ENCODE assay signal across 8 cellular contexts in the genomic region with DNA sequence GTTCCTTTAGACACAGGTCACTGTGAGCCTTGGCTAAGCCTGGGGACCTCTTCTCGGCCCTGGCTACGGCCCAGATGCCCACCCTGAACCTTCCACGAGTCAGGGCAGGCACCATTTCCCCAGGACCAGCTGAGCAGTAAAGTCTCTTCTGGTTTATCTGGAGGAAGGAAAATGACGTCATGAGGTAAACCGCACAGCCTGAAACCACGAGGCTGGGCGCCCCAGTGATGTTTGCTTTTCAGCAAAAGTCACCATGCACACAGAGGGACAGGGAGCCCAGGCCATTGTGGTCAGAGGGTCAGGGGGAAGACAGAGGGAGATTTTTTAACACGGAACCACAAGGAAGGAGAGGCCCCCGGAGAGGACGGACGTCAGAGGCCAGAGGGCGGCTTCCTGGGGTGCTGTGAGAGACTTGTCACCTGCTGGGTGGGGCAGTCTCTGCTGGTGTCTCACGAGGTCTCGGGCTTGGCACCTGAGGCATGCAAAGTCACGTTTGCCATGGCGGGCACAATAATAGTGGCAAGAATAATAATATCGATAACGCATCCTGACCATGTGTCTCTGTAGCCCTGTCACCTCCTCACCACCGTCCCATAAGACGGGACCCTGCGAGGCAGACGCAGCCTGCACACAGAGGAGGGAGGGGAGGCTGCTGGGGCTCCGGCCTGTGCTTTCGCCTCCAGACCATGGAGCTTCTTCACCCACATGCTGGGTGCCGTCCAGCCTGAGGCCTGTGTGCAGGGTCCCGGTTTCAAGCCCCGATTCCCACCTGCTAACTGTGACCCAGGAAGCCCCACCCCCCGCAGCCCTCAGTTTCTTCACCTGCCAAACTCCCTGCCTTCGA. TPM values are rescaled to one million over a fixed set of nuclear protein-coding genes. Genes with fewer than 3 reads are reported as not detected.
DNase-seq lines count a peak whose midpoint lies in the region; ATAC-seq and TF ChIP-seq lines count a peak whose summit lies in the region.

No MANE protein-coding gene starts in this region.

- H3K27me3 ChIP-seq in HL-60 (ENCODE audit: insufficient read depth, poor library complexity, severe bottlenecking) = no peaks in the 10 kb centered on the region
- H3K27me3 ChIP-seq in colonic mucosa = no peaks in the 10 kb centered on the region
- H3K27me3 ChIP-seq in smooth muscle cell (ENCODE audit: low read depth) = no peaks in the 10 kb centered on the region

- H3K79me2 ChIP-seq in smooth muscle cell (ENCODE audit: low read depth) = no peaks in the 10 kb centered on the region

- WGBS in smooth muscle cell (ENCODE audit: low lambda C conversion rate) = 64% methylated on average over 29 of the region's 29 CpGs

- H3K9ac ChIP-seq in colonic mucosa (ENCODE audit: low read depth in 2 of 2, low read length in 2 of 2) = peak overlapping the region; percentile 16 to 32
- peak overlapping the region; percentile 45 for H3K9ac ChIP-seq in smooth muscle cell (ENCODE audit: low read depth)

- H2AFZ ChIP-seq in smooth muscle cell (ENCODE audit: low read depth) = no peak overlapping the region

- H3K4me3 ChIP-seq in HL-60 (replicated peaks; ENCODE audit: insufficient read depth, low read length) (no peak overlapping the region), colonic mucosa (no peak overlapping the region), smooth muscle cell (no peak overlapping the region)

- no peak for ATAC-seq in Right ventricle myocardium inferior
- no peak for ATAC-seq in left cardiac atrium

- peaks cover 22% of the 10 kb centered on the region for H3K4me1 ChIP-seq in colonic mucosa
- peaks cover 6% of the 10 kb centered on the region for H3K4me1 ChIP-seq in smooth muscle cell (ENCODE audit: low read depth)

- H3K27ac ChIP-seq in HL-60 (replicated peaks) (peak overlapping the region; percentile 73), colonic mucosa (no peak overlapping the region), smooth muscle cell (ENCODE audit: low read depth) (peak overlapping the region; percentile 80)

- peaks cover 22% of the 10 kb centered on the region for H3F3A ChIP-seq in smooth muscle cell (ENCODE audit: low read depth)

- DNase-seq in Right ventricle myocardium inferior (ENCODE audit: missing footprints) (peak; percentile 87), left cardiac atrium (no peak), HL-60 (ENCODE audit: low read depth in 1 of 2, low spot score in 1 of 2) (peak; percentile 76 to 94), colonic mucosa (peak; percentile 75), smooth muscle cell (lab: John Stamatoyannopoulos, UW; ENCODE audit: unreplicated experiment) (no peak), NCI-H226 (no peak), epidermal melanocyte (ENCODE audit: insufficient read length, low spot score) (no peak)
- peak; percentile 43 to 71 for DNase-seq in activated CD4-positive, alpha-beta T cell treated with anti-CD3 and anti-CD28 coated beads for 24 hours (ENCODE audit: low read depth in 2 of 2)

- TF ChIP-seq CTCF in HL-60 (IDR thresholded peaks at IDR 0.05; ENCODE audit: insufficient read depth, low read length) = no peak
- TF ChIP-seq CTCF in colonic mucosa (IDR thresholded peaks at IDR 0.05) = no peak
- TF ChIP-seq CTCF in smooth muscle cell (IDR thresholded peaks at IDR 0.05; ENCODE audit: borderline replicate concordance, insufficient read depth, poor library complexity, severe bottlenecking) = no peak

- intact Hi-C loops in Right ventricle myocardium inferior (cut with DNase I) (no loop called here), left cardiac atrium (cut with DNase I) (no loop called here), colonic mucosa (cut with DNase I) (no loop called here)

- H3K9me3 ChIP-seq in colonic mucosa (no peaks in the 10 kb centered on the region), smooth muscle cell (replicated peaks; ENCODE audit: low read depth) (no peaks in the 10 kb centered on the region)

- peak overlapping the region; percentile 78 for H3K4me2 ChIP-seq in smooth muscle cell

- no peaks in the 10 kb centered on the region for H4K20me1 ChIP-seq in smooth muscle cell (ENCODE audit: low read depth)

- H3K36me3 ChIP-seq in colonic mucosa (no peaks in the 10 kb centered on the region), smooth muscle cell (ENCODE audit: low read depth) (no peaks in the 10 kb centered on the region)

RNA-seq across cellular contexts. Expression of a gene that starts 33.2 kb away (rescaled TPM):
- total RNA-seq in Right ventricle myocardium inferior (48.5 TPM), left cardiac atrium (100 to 1,000 TPM in 1 of 2 donors, 10 to 100 TPM in 1; 66.6 to 140 TPM), colonic mucosa (100 to 1,000 TPM in 1 of 2 donors, 10 to 100 TPM in 1; 74.2 to 142 TPM), smooth muscle cell (106 and 120 TPM in 2 replicates)
- 70.8 and 72.6 TPM in 2 replicates for polyA plus RNA-seq in smooth muscle cell

Comparison
In these comparisons a context has a peak if more than half of its experiments do, and no peak if none do; other contexts are left out.
1. DNase-seq: peak in Right ventricle myocardium inferior (single experiment), HL-60 (2 of 2), activated CD4-positive, alpha-beta T cell treated with anti-CD3 and anti-CD28 coated beads for 24 hours (2 of 2) and colonic mucosa (single experiment); none in left cardiac atrium (single experiment), smooth muscle cell (single experiment), NCI-H226 (single experiment) and epidermal melanocyte (single experiment).